ENCODE assay signal across 1 cellular context in genomic region chr3:86990171-86990733, GRCh38.
TF ChIP-seq lines count a peak whose summit lies in the region.

No MANE protein-coding gene starts in this region.

TF ChIP-seq in HEK293, 187 proteins besides CTCF, POLR2A, EP300 and RAD21 (continued from another document):
- TF ChIP-seq ZSCAN4 (tag by site-specific recombination; IDR thresholded peaks at IDR 0.05) (no peak), ZNF169 (tag by site-specific recombination; IDR thresholded peaks at IDR 0.05) (no peak), ZNF624 (tag by site-specific recombination; IDR thresholded peaks at IDR 0.05) (no peak), SETDB1 (IDR thresholded peaks at IDR 0.05; ENCODE audit: insufficient read length, low read length) (no peak), YY2 (tag by site-specific recombination; IDR thresholded peaks at IDR 0.05) (no peak), REPIN1 (tag by site-specific recombination; IDR thresholded peaks at IDR 0.05; ENCODE audit: low read depth) (no peak), ZNF391 (tag by site-specific recombination; IDR thresholded peaks at IDR 0.05; ENCODE audit: borderline replicate concordance, low read depth) (no peak), ATF2 (tag by site-specific recombination; IDR thresholded peaks at IDR 0.05; ENCODE audit: low read depth) (no peak), ZNF112 (tag by site-specific recombination; IDR thresholded peaks at IDR 0.05) (no peak), ZNF223 (tag by site-specific recombination; IDR thresholded peaks at IDR 0.05) (no peak), ZBTB17 (tag by site-specific recombination; IDR thresholded peaks at IDR 0.05) (peak; percentile 91), RBAK (tag by site-specific recombination; IDR thresholded peaks at IDR 0.05) (no peak), PATZ1 (tag by site-specific recombination; IDR thresholded peaks at IDR 0.05) (peak; percentile 69), ZBTB11 (tag by site-specific recombination; conservative IDR thresholded peaks at IDR 0.05; ENCODE audit: low read depth) (no peak), ZNF335 (tag by site-specific recombination; conservative IDR thresholded peaks at IDR 0.05) (peak; percentile 76; the same call in 1 of the 2 replicates), ZNF777 (tag by site-specific recombination; IDR thresholded peaks at IDR 0.05; ENCODE audit: borderline replicate concordance) (no peak), PRDM10 (tag by site-specific recombination; IDR thresholded peaks at IDR 0.05) (peak; percentile 24; the same call in 1 of the 2 replicates), ZNF621 (tag by site-specific recombination; IDR thresholded peaks at IDR 0.05) (no peak), ZBTB7A (tag by site-specific recombination; IDR thresholded peaks at IDR 0.05; ENCODE audit: low read depth) (no peak), ZBTB20 (tag by site-specific recombination; IDR thresholded peaks at IDR 0.05) (peak; percentile 44; the same call in 1 of the 2 replicates), HIC1 (tag by site-specific recombination; IDR thresholded peaks at IDR 0.05) (peak; percentile 63), ZNF16 (tag by site-specific recombination; IDR thresholded peaks at IDR 0.05; ENCODE audit: low read depth) (no peak), ZNF529 (tag by site-specific recombination; IDR thresholded peaks at IDR 0.05; ENCODE audit: insufficient replicate concordance) (no peak), ZNF548 (tag by site-specific recombination; IDR thresholded peaks at IDR 0.05) (no peak), ZNF423 (tag by site-specific recombination; IDR thresholded peaks at IDR 0.05) (no peak), ZNF184 (tag by site-specific recombination; IDR thresholded peaks at IDR 0.05) (no peak), SP2 (tag by site-specific recombination; IDR thresholded peaks at IDR 0.05) (no peak)
- TF ChIP-seq, protein P1, sequence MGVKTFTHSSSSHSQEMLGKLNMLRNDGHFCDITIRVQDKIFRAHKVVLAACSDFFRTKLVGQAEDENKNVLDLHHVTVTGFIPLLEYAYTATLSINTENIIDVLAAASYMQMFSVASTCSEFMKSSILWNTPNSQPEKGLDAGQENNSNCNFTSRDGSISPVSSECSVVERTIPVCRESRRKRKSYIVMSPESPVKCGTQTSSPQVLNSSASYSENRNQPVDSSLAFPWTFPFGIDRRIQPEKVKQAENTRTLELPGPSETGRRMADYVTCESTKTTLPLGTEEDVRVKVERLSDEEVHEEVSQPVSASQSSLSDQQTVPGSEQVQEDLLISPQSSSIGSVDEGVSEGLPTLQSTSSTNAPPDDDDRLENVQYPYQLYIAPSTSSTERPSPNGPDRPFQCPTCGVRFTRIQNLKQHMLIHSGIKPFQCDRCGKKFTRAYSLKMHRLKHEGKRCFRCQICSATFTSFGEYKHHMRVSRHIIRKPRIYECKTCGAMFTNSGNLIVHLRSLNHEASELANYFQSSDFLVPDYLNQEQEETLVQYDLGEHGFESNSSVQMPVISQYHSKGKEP (tag by site-specific recombination; IDR thresholded peaks at IDR 0.05), result no peak
- TF ChIP-seq, protein P2, sequence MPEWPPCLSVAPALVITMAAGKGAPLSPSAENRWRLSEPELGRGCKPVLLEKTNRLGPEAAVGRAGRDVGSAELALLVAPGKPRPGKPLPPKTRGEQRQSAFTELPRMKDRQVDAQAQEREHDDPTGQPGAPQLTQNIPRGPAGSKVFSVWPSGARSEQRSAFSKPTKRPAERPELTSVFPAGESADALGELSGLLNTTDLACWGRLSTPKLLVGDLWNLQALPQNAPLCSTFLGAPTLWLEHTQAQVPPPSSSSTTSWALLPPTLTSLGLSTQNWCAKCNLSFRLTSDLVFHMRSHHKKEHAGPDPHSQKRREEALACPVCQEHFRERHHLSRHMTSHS (tag by site-specific recombination; IDR thresholded peaks at IDR 0.05), result no peak
- TF ChIP-seq, protein P3, sequence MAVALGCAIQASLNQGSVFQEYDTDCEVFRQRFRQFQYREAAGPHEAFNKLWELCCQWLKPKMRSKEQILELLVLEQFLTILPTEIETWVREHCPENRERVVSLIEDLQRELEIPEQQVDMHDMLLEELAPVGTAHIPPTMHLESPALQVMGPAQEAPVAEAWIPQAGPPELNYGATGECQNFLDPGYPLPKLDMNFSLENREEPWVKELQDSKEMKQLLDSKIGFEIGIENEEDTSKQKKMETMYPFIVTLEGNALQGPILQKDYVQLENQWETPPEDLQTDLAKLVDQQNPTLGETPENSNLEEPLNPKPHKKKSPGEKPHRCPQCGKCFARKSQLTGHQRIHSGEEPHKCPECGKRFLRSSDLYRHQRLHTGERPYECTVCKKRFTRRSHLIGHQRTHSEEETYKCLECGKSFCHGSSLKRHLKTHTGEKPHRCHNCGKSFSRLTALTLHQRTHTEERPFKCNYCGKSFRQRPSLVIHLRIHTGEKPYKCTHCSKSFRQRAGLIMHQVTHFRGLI (tag by site-specific recombination; IDR thresholded peaks at IDR 0.05), result no peak
